8 cellular contexts compared by ENCODE assay signal in the genomic region with DNA sequence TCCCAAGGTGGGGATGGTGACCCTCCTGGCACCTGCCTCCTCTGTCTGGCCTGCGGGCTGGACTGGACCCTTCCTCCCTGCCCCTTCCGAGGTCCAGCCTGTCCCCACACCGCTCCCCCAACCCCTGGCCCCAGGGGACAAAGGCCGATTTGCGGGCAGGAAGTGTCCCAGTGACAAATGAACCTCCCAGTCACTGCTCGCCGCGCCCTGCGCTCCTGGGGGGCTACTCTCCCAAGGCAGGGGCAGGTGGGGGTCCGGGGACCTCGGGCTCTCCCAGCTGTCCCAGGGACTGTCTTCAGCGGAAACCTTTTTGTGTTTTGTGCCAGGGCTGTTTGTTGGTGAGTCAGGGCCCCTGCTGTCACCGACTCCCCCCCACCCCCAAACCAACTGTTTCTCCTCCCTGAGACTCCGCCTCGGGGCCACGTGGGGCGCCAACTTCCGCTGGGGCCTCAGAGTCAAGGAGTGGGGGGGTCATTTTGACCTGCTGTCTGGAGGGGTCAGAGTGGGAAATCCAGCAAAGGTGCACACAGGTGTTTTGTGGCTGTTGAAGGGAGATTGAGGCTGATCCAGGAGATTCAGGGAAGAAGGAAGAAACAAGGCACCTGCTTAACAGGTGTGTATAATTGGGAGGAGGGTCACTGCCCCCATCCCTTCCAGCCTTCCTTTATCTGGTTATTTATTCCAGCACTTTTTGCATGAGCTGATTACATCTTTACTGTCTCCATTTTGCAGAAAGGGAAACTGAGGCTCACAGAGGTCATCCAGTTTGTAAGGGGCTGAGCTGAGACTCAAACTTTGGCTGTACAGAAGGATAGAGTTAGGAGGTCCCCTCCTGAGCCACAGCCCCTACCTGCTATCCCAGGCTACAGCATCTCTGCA. TPM values are rescaled to one million over a fixed set of nuclear protein-coding genes. Genes with fewer than 3 reads are reported as not detected.
DNase-seq lines count a peak whose midpoint lies in the region; ATAC-seq and TF ChIP-seq lines count a peak whose summit lies in the region.

No MANE protein-coding gene starts in this region.

- H3K4me3 Mint-ChIP-seq in activated T-helper 17 cell treated with anti-CD3 and anti-CD28 coated beads, Interleukin-2, amount 50 U/mL, for 72 hours = peak overlapping the region; percentile 82

- H3K9me3 ChIP-seq in HCT116 (ENCODE audit: control insufficient read depth in 1 of 2, insufficient read depth in 1 of 2, low read depth in 1 of 2, low read length in 2 of 2) = no peaks in the 10 kb centered on the region
- no peaks in the 10 kb centered on the region for H3K9me3 ChIP-seq in Panc1 (ENCODE audit: control insufficient read depth, insufficient read depth, low read depth, low read length)
- no peaks in the 10 kb centered on the region for H3K9me3 ChIP-seq in tibial nerve

- H3K27ac ChIP-seq in HCT116 (ENCODE audit: low read depth, low read length) = peak overlapping the region; percentile 67
- H3K27ac ChIP-seq in Panc1 (ENCODE audit: low read length) = peak overlapping the region; percentile 60
- H3K27ac ChIP-seq in foreskin keratinocyte = no peak overlapping the region
- H3K27ac ChIP-seq in tibial nerve = peak overlapping the region; percentile 69 to 91 (median 88)

- DNase-seq in COLO668 (lab: John Stamatoyannopoulos, UW; ENCODE audit: unreplicated experiment) = peak; percentile 65
- DNase-seq in HCT116 (ENCODE audit: low read depth, low spot score) = no peak
- no peak for DNase-seq in Panc1 (ENCODE audit: low read depth, low spot score)
- DNase-seq in foreskin keratinocyte = no peak
- peak; percentile 29 for DNase-seq in omental fat pad (ENCODE audit: low spot score)
- peak; percentile 21 to 47 for DNase-seq in tibial nerve (ENCODE audit: low spot score in 2 of 2)
- DNase-seq in amniotic stem cell (lab: John Stamatoyannopoulos, UW) = no peak

- H3K4me3 ChIP-seq in HCT116 (replicated peaks in 1 of 2; ENCODE audit: low read depth in 1 of 2, low read length in 2 of 2) (peak overlapping the region; percentile 76 to 82), Panc1 (ENCODE audit: low read depth in 2 of 2, low read length in 2 of 2) (peak overlapping the region; percentile 63 to 75), tibial nerve (peak overlapping the region; percentile 66 to 99 (median 82))

- BruUV-seq in HCT116 (replicated peaks; lab: Mats Ljungman, UMichigan) (TSS peak; percentile 48), Panc1 (replicated peaks; lab: Mats Ljungman, UMichigan) (no TSS peak)

- H3K9ac ChIP-seq in HCT116 (ENCODE audit: low read length) = peak overlapping the region; percentile 62

- 1 to 7% methylated on average over 15 to 17 of the region's 18 CpGs for WGBS in tibial nerve, 2 donors

- peak overlapping the region; percentile 86 for H3K27ac Mint-ChIP-seq in activated T-helper 17 cell treated with anti-CD3 and anti-CD28 coated beads, Interleukin-2, amount 50 U/mL, for 72 hours

- no peaks in the 10 kb centered on the region; a peak in 2 of 4 replicates for H3K36me3 ChIP-seq in HCT116 (ENCODE audit: control insufficient read depth in 1 of 2, insufficient read depth in 2 of 2, low read length in 2 of 2)
- H3K36me3 ChIP-seq in Panc1 (ENCODE audit: control insufficient read depth, insufficient read depth, low read length) = no peaks in the 10 kb centered on the region; the same call in 1 of the 2 replicates
- H3K36me3 ChIP-seq in tibial nerve = peaks cover 0 to 28% (median 0%) of the 10 kb centered on the region in 3 donors

- no peaks in the 10 kb centered on the region for H4K20me1 ChIP-seq in HCT116 (ENCODE audit: insufficient read depth)

- TF ChIP-seq RAD21 in HCT116 (IDR thresholded peaks at IDR 0.05; ENCODE audit: low read depth) = no peak

- H3K27me3 ChIP-seq in HCT116 (ENCODE audit: insufficient read depth, low read length) (no peaks in the 10 kb centered on the region), Panc1 (ENCODE audit: control insufficient read depth, insufficient read depth, low read length) (no peaks in the 10 kb centered on the region), foreskin keratinocyte (no peaks in the 10 kb centered on the region), tibial nerve (no peaks in the 10 kb centered on the region)

- H3K4me1 ChIP-seq in HCT116 (ENCODE audit: control insufficient read depth in 1 of 2, insufficient read depth in 2 of 2, low read length in 2 of 2) (peaks cover 33 to 70% of the 10 kb centered on the region in 2 experiments), Panc1 (ENCODE audit: control insufficient read depth, insufficient read depth, low read length) (peaks cover 9% of the 10 kb centered on the region; the same call in 1 of the 2 replicates), foreskin keratinocyte (peaks cover 7% of the 10 kb centered on the region), tibial nerve (peaks cover 0 to 34% (median 12%) of the 10 kb centered on the region in 4 donors)

- TF ChIP-seq POLR2A in HCT116 (IDR thresholded peaks at IDR 0.05; ENCODE audit: borderline replicate concordance, extremely low read depth, insufficient read depth, insufficient read length) (no peak), tibial nerve (IDR thresholded peaks at IDR 0.05) (peak in 1 of 2 donors; percentile 15)

- TF ChIP-seq EP300 in tibial nerve (IDR thresholded peaks at IDR 0.05) = no peak

- peaks cover 10% of the 10 kb centered on the region for H3K4me1 Mint-ChIP-seq in activated T-helper 17 cell treated with anti-CD3 and anti-CD28 coated beads, Interleukin-2, amount 50 U/mL, for 72 hours

- no peak overlapping the region for H2AFZ ChIP-seq in HCT116 (ENCODE audit: low read depth, low read length, poor library complexity, severe bottlenecking)

- RAD21 ChIA-PET in HCT116 (lab: Charles Lee; ENCODE audit: low non-redundant PET in 1 of 2, low total read pairs in 2 of 2, uncharacterized antibody in 2 of 2, unreplicated experiment in 2 of 2) = no interaction called here

- no peaks in the 10 kb centered on the region for H3K9me3 Mint-ChIP-seq in activated T-helper 17 cell treated with anti-CD3 and anti-CD28 coated beads, Interleukin-2, amount 50 U/mL, for 72 hours

- peak in 1 of 3 experiments; percentile 10; a peak in 2 of 6 replicates for TF ChIP-seq CTCF in HCT116 (IDR thresholded peaks at IDR 0.05 in 2 of 3, conservative IDR thresholded peaks at IDR 0.05 in 1 of 3; ENCODE audit: borderline replicate concordance in 1 of 3, insufficient read depth in 1 of 3, low read depth in 2 of 3, low read length in 2 of 3)
- no peak for TF ChIP-seq CTCF in Panc1 (IDR thresholded peaks at IDR 0.05)
- TF ChIP-seq CTCF in foreskin keratinocyte (conservative IDR thresholded peaks at IDR 0.05) = no peak
- TF ChIP-seq CTCF in omental fat pad (IDR thresholded peaks at IDR 0.05) = no peak
- no peak for TF ChIP-seq CTCF in tibial nerve (IDR thresholded peaks at IDR 0.05)

- CTCF ChIA-PET in HCT116 (lab: Charles Lee) (interaction anchor here (2.2 kb wide), 1 partner anchor 13 kb away, joined by 7 read pairs; no protein-coding TSS in a partner anchor), Panc1 (lab: Charles Lee) (no interaction called here)

- peak overlapping the region; percentile 97 for H3K4me2 ChIP-seq in HCT116 (ENCODE audit: low read length)

- no peaks in the 10 kb centered on the region for H3K79me2 ChIP-seq in HCT116 (ENCODE audit: insufficient read depth, low read length)

- peak; percentile 67 for ATAC-seq in HCT116
- peak; percentile 52 for ATAC-seq in Panc1
- peak; percentile 76 for ATAC-seq in activated T-helper 17 cell treated with anti-CD3 and anti-CD28 coated beads, Interleukin-2, amount 50 U/mL, for 72 hours (replicated peaks)
- peak; percentile 13 for ATAC-seq in foreskin keratinocyte
- peak; percentile 36 for ATAC-seq in omental fat pad (ENCODE audit: low FRiP score)

- H3K27me3 Mint-ChIP-seq in activated T-helper 17 cell treated with anti-CD3 and anti-CD28 coated beads, Interleukin-2, amount 50 U/mL, for 72 hours = no peaks in the 10 kb centered on the region

- H3K36me3 Mint-ChIP-seq in activated T-helper 17 cell treated with anti-CD3 and anti-CD28 coated beads, Interleukin-2, amount 50 U/mL, for 72 hours (ENCODE audit: low read depth) = peaks cover 31% of the 10 kb centered on the region

- POLR2A ChIA-PET in HCT116 (lab: Charles Lee) = no interaction called here
- POLR2A ChIA-PET in Panc1 (lab: Charles Lee) = interaction anchor here (0.9 kb wide), 1 partner anchor 76 kb away, joined by 3 read pairs; no protein-coding TSS in a partner anchor

- in situ Hi-C loops in Panc1 (cut with HindIII; ENCODE audit: low pct_unique_long_range_greater_than_20kb, low sequenced_read_pairs) = no loop called here

- H3K9me2 ChIP-seq in HCT116 (ENCODE audit: insufficient read depth) = no peaks in the 10 kb centered on the region

- intact Hi-C loops in HCT116 (cut with micrococcal nuclease) (loop anchor here (5.0 kb wide), 1 partner anchor 64 kb away; no protein-coding TSS in a partner anchor), Panc1 (cut with micrococcal nuclease; ENCODE audit: unreplicated experiment) (no loop called here)

RNA-seq across cellular contexts. Expression of a gene that starts 0.8 kb away (rescaled TPM):
- total RNA-seq in HCT116 (2021; ENCODE audit: unreplicated experiment) (30.9 TPM), Panc1 (2021; ENCODE audit: unreplicated experiment) (36.3 TPM), foreskin keratinocyte (4.5 and 6.4 TPM in 2 replicates), omental fat pad (10 to 100 TPM; 15.6 to 25.2 (median 18.0) TPM), tibial nerve (10 to 100 TPM; 15.9 to 27.9 (median 20.1) TPM)
- polyA plus RNA-seq in HCT116 (2012) = 22.4 and 23.8 TPM in 2 replicates
- polyA plus RNA-seq in Panc1 (2012; ENCODE audit: insufficient read length) = 24.0 TPM
- total RNA-seq in activated T-helper 17 cell treated with anti-CD3 and anti-CD28 coated beads, Interleukin-2, amount 50 U/mL, for 72 hours = 10 to 100 TPM; 38.9 to 46.0 TPM
- polyA plus RNA-seq in foreskin keratinocyte = 2.9 and 4.2 TPM in 2 replicates

RNA-seq across cellular contexts. Expression of a gene that starts 18.4 kb away (rescaled TPM):
- 400 TPM for total RNA-seq in HCT116 (2021; ENCODE audit: unreplicated experiment)
- 263 and 315 TPM in 2 replicates for polyA plus RNA-seq in HCT116 (2012)
- 209 TPM for total RNA-seq in Panc1 (2021; ENCODE audit: unreplicated experiment)
- 226 TPM for polyA plus RNA-seq in Panc1 (2012; ENCODE audit: insufficient read length)
- 100 to 1,000 TPM; 176 to 252 TPM for total RNA-seq in activated T-helper 17 cell treated with anti-CD3 and anti-CD28 coated beads, Interleukin-2, amount 50 U/mL, for 72 hours
- 234 and 242 TPM in 2 replicates for total RNA-seq in foreskin keratinocyte
- 365 and 374 TPM in 2 replicates for polyA plus RNA-seq in foreskin keratinocyte
- total RNA-seq in omental fat pad = 100 to 1,000 TPM in 1 of 4 donors, 10 to 100 TPM in 3; 58.6 to 140 (median 93.1) TPM
- 100 to 1,000 TPM in 3 of 4 donors, 10 to 100 TPM in 1; 70.4 to 167 (median 156) TPM for total RNA-seq in tibial nerve

RNA-seq across cellular contexts. Expression of a gene that starts 44.7 kb away (rescaled TPM):
- total RNA-seq in HCT116 (2021; ENCODE audit: unreplicated experiment) = 425 TPM
- 480 and 583 TPM in 2 replicates for polyA plus RNA-seq in HCT116 (2012)
- 335 TPM for total RNA-seq in Panc1 (2021; ENCODE audit: unreplicated experiment)
- polyA plus RNA-seq in Panc1 (2012; ENCODE audit: insufficient read length) = 712 TPM
- under 1 TPM; 0.45 to 0.50 TPM for total RNA-seq in activated T-helper 17 cell treated with anti-CD3 and anti-CD28 coated beads, Interleukin-2, amount 50 U/mL, for 72 hours
- total RNA-seq in foreskin keratinocyte = 0.34 and 0.67 TPM in 2 replicates
- polyA plus RNA-seq in foreskin keratinocyte = 0.48 and 0.57 TPM in 2 replicates
- 1 to 10 TPM; 1.9 to 4.6 (median 3.0) TPM for total RNA-seq in omental fat pad
- total RNA-seq in tibial nerve = 10 to 100 TPM in 2 of 4 donors, 1 to 10 TPM in 2; 4.2 to 31.0 (median 13.2) TPM

RNA-seq across cellular contexts. Expression of a gene that starts 56.2 kb away (rescaled TPM):
- total RNA-seq in HCT116 (2021; ENCODE audit: unreplicated experiment) (0.12 TPM), Panc1 (2021; ENCODE audit: unreplicated experiment) (0.15 TPM), foreskin keratinocyte (not detected in 2 replicates), omental fat pad (10 to 100 TPM; 11.8 to 37.2 (median 28.8) TPM), tibial nerve (10 to 100 TPM in 2 of 4 donors, 1 to 10 TPM in 2; 9.0 to 13.8 (median 9.8) TPM)
- not detected in 2 replicates for polyA plus RNA-seq in HCT116 (2012)
- polyA plus RNA-seq in Panc1 (2012; ENCODE audit: insufficient read length) = 0.15 TPM
- total RNA-seq in activated T-helper 17 cell treated with anti-CD3 and anti-CD28 coated beads, Interleukin-2, amount 50 U/mL, for 72 hours = not detected
- polyA plus RNA-seq in foreskin keratinocyte = not detected in 2 replicates

RNA-seq across cellular contexts. Expression of a gene that starts 59.8 kb away (rescaled TPM):
- total RNA-seq in HCT116 (2021; ENCODE audit: unreplicated experiment) (221 TPM), Panc1 (2021; ENCODE audit: unreplicated experiment) (130 TPM), foreskin keratinocyte (35.0 and 36.9 TPM in 2 replicates), omental fat pad (100 to 1,000 TPM; 398 to 859 (median 623) TPM), tibial nerve (100 to 1,000 TPM; 309 to 553 (median 486) TPM)
- polyA plus RNA-seq in HCT116 (2012) = 179 and 285 TPM in 2 replicates
- polyA plus RNA-seq in Panc1 (2012; ENCODE audit: insufficient read length) = 179 TPM
- total RNA-seq in activated T-helper 17 cell treated with anti-CD3 and anti-CD28 coated beads, Interleukin-2, amount 50 U/mL, for 72 hours = 100 to 1,000 TPM; 177 to 324 TPM
- polyA plus RNA-seq in foreskin keratinocyte = 47.1 and 47.7 TPM in 2 replicates

Comparison
In these comparisons a context has a peak if more than half of its experiments do, and no peak if none do; other contexts are left out.
1. DNase-seq: peak in COLO668 (single experiment), omental fat pad (single experiment) and tibial nerve (2 of 2); none in HCT116 (single experiment), Panc1 (single experiment), foreskin keratinocyte (0 of 2) and amniotic stem cell (single experiment).
2. ATAC-seq: peak in every context shown above with its lines; median percentile 76 in activated T-helper 17 cell treated with anti-CD3 and anti-CD28 coated beads, Interleukin-2, amount 50 U/mL, for 72 hours; 67 in HCT116; 52 in Panc1; 36 in omental fat pad; 13 in foreskin keratinocyte.
3. RNA of a gene that starts 44.7 kb away (total RNA-seq): 425 TPM in HCT116 (single experiment) and 335 TPM in Panc1 (single experiment); 4.2 to 31.0 TPM in tibial nerve, 1.9 to 4.6 TPM in omental fat pad, 0.34 to 0.67 TPM in foreskin keratinocyte and 0.45 to 0.50 TPM in activated T-helper 17 cell treated with anti-CD3 and anti-CD28 coated beads, Interleukin-2, amount 50 U/mL, for 72 hours; every median in the first group is over 10 times any median in the second.
4. Peak in every context shown above with its lines, with median percentiles within 50 percentile points of each other: H3K4me3 ChIP-seq.